In genomic region chr6:158026054-158026900, GRCh38 we compare ENCODE assay signal across 8 cellular contexts. TPM values are rescaled to one million over a fixed set of nuclear protein-coding genes. Genes with fewer than 3 reads are reported as not detected.
DNase-seq lines count a peak whose midpoint lies in the region; FAIRE-seq and TF ChIP-seq lines count a peak whose summit lies in the region.

No MANE protein-coding gene starts in this region.

- H3K27me3 ChIP-seq in astrocyte (ENCODE audit: insufficient read depth, low read length), result no peaks in the 10 kb centered on the region

- no peaks in the 10 kb centered on the region for H3K9me3 ChIP-seq in astrocyte (ENCODE audit: insufficient read depth, low read depth, low read length)

- DNase-seq in HFFc6 (peak; percentile 96), NCI-H1048 (lab: John Stamatoyannopoulos, UW) (peak; percentile 29), T-helper 22 cell (ENCODE audit: low read depth) (peak; percentile 83), astrocyte (ENCODE audit: low read depth) (peak; percentile 98), immature natural killer cell (peak; percentile 71 to 76 (median 73)), mesenteric fat pad (ENCODE audit: low spot score) (no peak)
- DNase-seq in stimulated activated CD4-positive, alpha-beta T cell treated with anti-CD3 and anti-CD28 coated beads, Interleukin-15, amount 100 ng/mL, for 48 hours (ENCODE audit: low read depth in 2 of 2), result peak; percentile 82

- peaks cover 91% of the 10 kb centered on the region for H3K79me2 ChIP-seq in astrocyte (ENCODE audit: insufficient read depth, low read length)

- peak; percentile 52 for FAIRE-seq in astrocyte (lab: Jason Lieb, UNC)

- H3K4me3 ChIP-seq in astrocyte (ENCODE audit: insufficient read depth, low read depth, low read length), result peak overlapping the region; percentile 6

- H2AFZ ChIP-seq in astrocyte (ENCODE audit: low read depth, low read length), result no peak overlapping the region

- peak; percentile 98 for TF ChIP-seq CTCF in GM12872 (IDR thresholded peaks at IDR 0.05; ENCODE audit: insufficient read depth, low read depth, low read length)
- peak; percentile 64 for TF ChIP-seq CTCF in HFFc6 (IDR thresholded peaks at IDR 0.05)
- peak; percentile 50 for TF ChIP-seq CTCF in astrocyte (IDR thresholded peaks at IDR 0.05; ENCODE audit: insufficient read depth, low read depth, low read length)

- peak overlapping the region; percentile 91 for H3K9ac ChIP-seq in astrocyte (ENCODE audit: low read length)

- peak overlapping the region; percentile 79 for H3K4me2 ChIP-seq in astrocyte (ENCODE audit: low read length)

- H3K9me3 Mint-ChIP-seq in HFFc6, result no peaks in the 10 kb centered on the region
- H3K9me3 Mint-ChIP-seq in astrocyte (ENCODE audit: unreplicated experiment), result no peaks in the 10 kb centered on the region
- H3K9me3 Mint-ChIP-seq in immature natural killer cell, result no peaks in the 10 kb centered on the region

- peaks cover 13% of the 10 kb centered on the region for H3K36me3 Mint-ChIP-seq in HFFc6 (ENCODE audit: low read depth)
- peaks cover 12% of the 10 kb centered on the region for H3K36me3 Mint-ChIP-seq in astrocyte (ENCODE audit: low read depth, unreplicated experiment)
- H3K36me3 Mint-ChIP-seq in immature natural killer cell, result no peaks in the 10 kb centered on the region

- H3K27me3 Mint-ChIP-seq in HFFc6 (ENCODE audit: insufficient read depth) (peaks cover 3% of the 10 kb centered on the region), astrocyte (ENCODE audit: low read depth, unreplicated experiment) (no peaks in the 10 kb centered on the region), immature natural killer cell (ENCODE audit: low read depth in 3 of 3) (peaks cover 4 to 8% (median 7%) of the 10 kb centered on the region in 3 donors)

- H3K4me1 Mint-ChIP-seq in HFFc6 (ENCODE audit: low read depth), result peaks cover 49% of the 10 kb centered on the region
- peaks cover 30% of the 10 kb centered on the region for H3K4me1 Mint-ChIP-seq in astrocyte (ENCODE audit: low read depth, unreplicated experiment)
- peaks cover 40 to 42% of the 10 kb centered on the region in 2 donors for H3K4me1 Mint-ChIP-seq in immature natural killer cell

- H3K4me3 Mint-ChIP-seq in HFFc6 (peak overlapping the region; percentile 85), astrocyte (ENCODE audit: unreplicated experiment) (peak overlapping the region; percentile 22), immature natural killer cell (peak overlapping the region; percentile 67 to 87 (median 81))

- H4K20me1 ChIP-seq in astrocyte (ENCODE audit: insufficient read depth, low read length), result peaks cover 2% of the 10 kb centered on the region

- peaks cover 21% of the 10 kb centered on the region for H3K36me3 ChIP-seq in astrocyte (ENCODE audit: insufficient read depth, low read length)

- peak overlapping the region; percentile 99 for H3K27ac ChIP-seq in astrocyte (ENCODE audit: low read depth, low read length)

- H3K27ac Mint-ChIP-seq in HFFc6 (peak overlapping the region; percentile 100), astrocyte (ENCODE audit: unreplicated experiment) (peak overlapping the region; percentile 97), immature natural killer cell (peak overlapping the region; percentile 68 to 96 (median 90))

- peaks cover 56% of the 10 kb centered on the region for H3K4me1 ChIP-seq in astrocyte (ENCODE audit: insufficient read depth, low read length)

RNA-seq across cellular contexts. Expression of gene SYNJ2, which starts 44.6 kb away (rescaled TPM):
- 10 to 100 TPM; 31.8 to 46.4 (median 41.3) TPM for total RNA-seq in HFFc6 (2021; fragmentation: NEBNext Ultra II Directional; extraction: Animal tissue kit (Norgen Biotek cat#: 25700))
- total RNA-seq in astrocyte (28.4 and 31.8 TPM in 2 replicates), mesenteric fat pad (7.5 TPM)
- 10 to 100 TPM in 2 of 3 donors, 1 to 10 TPM in 1; 8.7 to 22.0 (median 12.5) TPM for polyA plus RNA-seq in immature natural killer cell

Comparison
In these comparisons a context has a peak if more than half of its experiments do, and no peak if none do; other contexts are left out.
1. H3K4me3 Mint-ChIP-seq: peak in every context shown above with its lines; median percentile 85 in HFFc6; 81 in immature natural killer cell; 22 in astrocyte.